12 cellular contexts compared by ENCODE assay signal in genomic region chr14:91890291-91890749, GRCh38. TPM values are rescaled to one million over a fixed set of nuclear protein-coding genes. Genes with fewer than 3 reads are reported as not detected.
DNase-seq lines count a peak whose midpoint lies in the region; ATAC-seq, FAIRE-seq and TF ChIP-seq lines count a peak whose summit lies in the region.
"Had no signal": no experiment of that assay in that cellular context is flagged by ENCODE, and none has a peak within 500 bp of the region (broad histone marks: within the 10 kb centered on the region; RNA-seq: fewer than 3 reads in every experiment).

No MANE protein-coding gene starts in this region.

- no peaks in the 10 kb centered on the region for H3K9me2 ChIP-seq in SK-N-SH

- no peak overlapping the region for H3K9ac ChIP-seq in SK-N-SH

- no peak overlapping the region for H3K4me2 ChIP-seq in SK-N-SH

- FAIRE-seq in HTR-8/SVneo (lab: Jason Lieb, UNC): no peak

- peak; percentile 44 for ATAC-seq in CD8-positive, alpha-beta T cell
- ATAC-seq in T-helper 17 cell: no peak
- no peak for ATAC-seq in HG03196 (IDR thresholded peaks at IDR 0.05; ENCODE audit: unreplicated experiment)

- peaks cover 61% of the 10 kb centered on the region for H3K4me1 Mint-ChIP-seq in CD8-positive, alpha-beta T cell (ENCODE audit: low read depth)
- H3K4me1 Mint-ChIP-seq in T-helper 17 cell: peaks cover 25% of the 10 kb centered on the region

- no peaks in the 10 kb centered on the region for H3K9me3 Mint-ChIP-seq in CD8-positive, alpha-beta T cell

- no peak for TF ChIP-seq RAD21 in SK-N-SH (IDR thresholded peaks at IDR 0.05; ENCODE audit: low read length)

- H3K4me3 Mint-ChIP-seq in CD8-positive, alpha-beta T cell: peak overlapping the region; percentile 57
- peak overlapping the region; percentile 1 for H3K4me3 Mint-ChIP-seq in T-helper 17 cell

- H3F3A ChIP-seq in SK-N-SH (replicated peaks; ENCODE audit: insufficient read depth): no peaks in the 10 kb centered on the region

- peak overlapping the region; percentile 97 for H3K27ac Mint-ChIP-seq in CD8-positive, alpha-beta T cell
- peak overlapping the region; percentile 85 for H3K27ac Mint-ChIP-seq in T-helper 17 cell

- H3K27me3 Mint-ChIP-seq in CD8-positive, alpha-beta T cell (ENCODE audit: low read depth): no peaks in the 10 kb centered on the region
- H3K27me3 Mint-ChIP-seq in T-helper 17 cell: no peaks in the 10 kb centered on the region

- intact Hi-C loops in CD8-positive, alpha-beta T cell (cut with DNase I, micrococcal nuclease): loop anchor here (1.0 to 5.0 kb wide), 3 partner anchors 17 to 54 kb away; no protein-coding TSS in a partner anchor
- intact Hi-C loops in esophagus squamous epithelium (cut with DNase I): no loop called here

- CTCF ChIA-PET in CD8-positive, alpha-beta T cell (lab: Charles Lee): interaction anchor here (1.4 to 3.9 kb wide), 2 partner anchors 21 to 23 kb away, joined by 5 to 17 read pairs; partner anchors contain the start of gene TC2N
- CTCF ChIA-PET in SK-N-SH (lab: Yijun Ruan, JAX): no interaction called here

- peak in 3 of 7 experiments; percentile 24 to 65 (median 32) for DNase-seq in CD8-positive, alpha-beta T cell
- no peak for DNase-seq in T-helper 17 cell
- no peak for DNase-seq in esophagus squamous epithelium (lab: John Stamatoyannopoulos, UW)
- peak; percentile 66 for DNase-seq in putamen (ENCODE audit: low spot score)
- no peak for DNase-seq in HTR-8/SVneo (ENCODE audit: insufficient read length, low spot score)
- DNase-seq in GDM1 (lab: John Stamatoyannopoulos, UW): no peak
- no peak for DNase-seq in SK-N-SH
- DNase-seq: Caco-2, NCI-H1048, T-helper 1 cell had no signal

- H3K36me3 ChIP-seq in CD8-positive, alpha-beta T cell (ENCODE audit: insufficient read depth, low read length): no peaks in the 10 kb centered on the region
- H3K36me3 ChIP-seq in esophagus squamous epithelium: no peaks in the 10 kb centered on the region
- H3K36me3 ChIP-seq in SK-N-SH (replicated peaks in 1 of 2; ENCODE audit: control insufficient read depth in 1 of 2, insufficient read depth in 2 of 2, low read length in 1 of 2): peaks cover 8 to 52% of the 10 kb centered on the region in 2 experiments

- H4K20me1 ChIP-seq in SK-N-SH (ENCODE audit: insufficient read depth): no peaks in the 10 kb centered on the region

- no peaks in the 10 kb centered on the region for H3K36me3 Mint-ChIP-seq in CD8-positive, alpha-beta T cell
- H3K36me3 Mint-ChIP-seq in T-helper 17 cell (ENCODE audit: low read depth): no peaks in the 10 kb centered on the region

- no peak overlapping the region for H3K27ac ChIP-seq in CD8-positive, alpha-beta T cell (ENCODE audit: low read depth, low read length)
- peak overlapping the region in 3 of 4 donors; percentile 40 to 79 (median 73) for H3K27ac ChIP-seq in esophagus squamous epithelium
- H3K27ac ChIP-seq in SK-N-SH (ENCODE audit: low read depth in 2 of 2, low read length in 1 of 2): no peak overlapping the region
- H3K27ac ChIP-seq: HL-60 had no signal

- TF ChIP-seq POLR2A in esophagus squamous epithelium (IDR thresholded peaks at IDR 0.05): no peak

- TF ChIP-seq EP300 in SK-N-SH (IDR thresholded peaks at IDR 0.05; ENCODE audit: borderline replicate concordance in 1 of 2, low read depth in 1 of 2, low read length in 1 of 2): no peak

- 51 to 63% methylated on average over 5 of the region's 5 CpGs for WGBS in esophagus squamous epithelium, 2 donors
- 77% methylated on average over 5 of the region's 5 CpGs for WGBS in SK-N-SH (ENCODE audit: low lambda C conversion rate)

- TF ChIP-seq CTCF in CD8-positive, alpha-beta T cell (IDR thresholded peaks at IDR 0.05): no peak
- TF ChIP-seq CTCF in esophagus squamous epithelium (IDR thresholded peaks at IDR 0.05) (no peak), SK-N-SH (IDR thresholded peaks at IDR 0.05) (no peak)

- H2AFZ ChIP-seq in SK-N-SH (ENCODE audit: low read depth): no peak overlapping the region

- no peak overlapping the region for H3K4me3 ChIP-seq in CD8-positive, alpha-beta T cell (ENCODE audit: low read depth, low read length)
- no peak overlapping the region for H3K4me3 ChIP-seq in esophagus squamous epithelium
- no peak overlapping the region for H3K4me3 ChIP-seq in SK-N-SH (ENCODE audit: low read depth in 2 of 2, low read length in 1 of 2)

- H3K9me3 ChIP-seq in CD8-positive, alpha-beta T cell (ENCODE audit: low read length): no peaks in the 10 kb centered on the region
- H3K9me3 ChIP-seq in T-helper 17 cell (ENCODE audit: control insufficient read depth, low read length, poor library complexity, severe bottlenecking) (no peaks in the 10 kb centered on the region), esophagus squamous epithelium (no peaks in the 10 kb centered on the region), SK-N-SH (no peaks in the 10 kb centered on the region)
- H3K9me3 ChIP-seq: Caco-2 had no signal

- POLR2A ChIA-PET in CD8-positive, alpha-beta T cell (lab: Charles Lee): interaction anchor here (1.0 to 6.2 kb wide), 4 partner anchors 17 to 68 kb away, joined by 3 to 48 read pairs (median 11); partner anchors contain the start of gene TC2N
- POLR2A ChIA-PET in SK-N-SH (lab: Yijun Ruan, JAX): no interaction called here

- H3K79me2 ChIP-seq in SK-N-SH (ENCODE audit: insufficient read depth): no peaks in the 10 kb centered on the region

- H3K27me3 ChIP-seq in CD8-positive, alpha-beta T cell (ENCODE audit: insufficient read depth, low read length): no peaks in the 10 kb centered on the region
- no peaks in the 10 kb centered on the region for H3K27me3 ChIP-seq in esophagus squamous epithelium
- no peaks in the 10 kb centered on the region for H3K27me3 ChIP-seq in SK-N-SH (ENCODE audit: insufficient read depth)

- peaks cover 56% of the 10 kb centered on the region for H3K4me1 ChIP-seq in CD8-positive, alpha-beta T cell (ENCODE audit: insufficient read depth, low read length)
- H3K4me1 ChIP-seq in esophagus squamous epithelium: peaks cover 10 to 46% (median 24%) of the 10 kb centered on the region in 3 donors
- H3K4me1 ChIP-seq in SK-N-SH (ENCODE audit: control insufficient read depth in 1 of 2, insufficient read depth in 2 of 2, low read depth in 1 of 2, low read length in 1 of 2): no peaks in the 10 kb centered on the region
- H3K4me1 ChIP-seq: Caco-2 had no signal

TF ChIP-seq in SK-N-SH, 30 proteins besides CTCF, POLR2A, EP300 and RAD21:
- TF ChIP-seq ELF1 (IDR thresholded peaks at IDR 0.05) (no peak), TAF1 (IDR thresholded peaks at IDR 0.05; ENCODE audit: borderline replicate concordance, low read depth, low read length) (no peak), RFX5 (IDR thresholded peaks at IDR 0.05; ENCODE audit: low read length) (no peak), MAX (IDR thresholded peaks at IDR 0.05; ENCODE audit: low read depth) (no peak), TEAD4 (IDR thresholded peaks at IDR 0.05; ENCODE audit: borderline replicate concordance, insufficient read depth) (no peak), MEF2A (IDR thresholded peaks at IDR 0.05; ENCODE audit: borderline replicate concordance, low read depth) (no peak), NRF1 (IDR thresholded peaks at IDR 0.05; ENCODE audit: low read depth, low read length) (no peak), EZH2phosphoT487 (IDR thresholded peaks at IDR 0.05; ENCODE audit: borderline replicate concordance, low read depth) (no peak), SIN3A (IDR thresholded peaks at IDR 0.05; ENCODE audit: borderline replicate concordance, low read depth, low read length) (no peak), TCF12 (IDR thresholded peaks at IDR 0.05) (no peak), MXI1 (IDR thresholded peaks at IDR 0.05; ENCODE audit: low read depth, low read length) (no peak), PBX3 (IDR thresholded peaks at IDR 0.05) (no peak), SMC3 (IDR thresholded peaks at IDR 0.05; ENCODE audit: low read depth, low read length) (no peak), IRF3 (IDR thresholded peaks at IDR 0.05; ENCODE audit: low read depth, low read length) (no peak), NFIC (IDR thresholded peaks at IDR 0.05; ENCODE audit: borderline replicate concordance) (no peak)

RNA-seq across cellular contexts. Expression of gene TC2N, which starts 23.0 kb away (rescaled TPM):
- 100 to 1,000 TPM; 132 TPM for total RNA-seq in CD8-positive, alpha-beta T cell
- total RNA-seq in T-helper 17 cell (100 to 1,000 TPM; 178 to 214 TPM), esophagus squamous epithelium (10 to 100 TPM; 32.4 to 48.9 (median 44.7) TPM)
- 0.02 TPM in 1 of 2 replicates, not detected in the other for polyA plus RNA-seq in SK-N-SH (2012; rRNA removed)
- polyA plus RNA-seq in SK-N-SH (2012; cell fraction: cytosol; rRNA removed): 0.01 and 0.03 TPM in 2 replicates
- 0.01 and 0.17 TPM in 2 replicates for polyA plus RNA-seq in SK-N-SH (2012; cell fraction: nucleus; rRNA removed)

RNA-seq across cellular contexts. Expression of gene FBLN5, which starts 57.2 kb away (rescaled TPM):
- 1 to 10 TPM; 1.4 TPM for total RNA-seq in CD8-positive, alpha-beta T cell
- total RNA-seq in T-helper 17 cell (1 to 10 TPM; 3.7 to 6.6 TPM), esophagus squamous epithelium (10 to 100 TPM in 2 of 4 donors, 1 to 10 TPM in 2; 1.2 to 83.5 (median 8.0) TPM)
- polyA plus RNA-seq in SK-N-SH (2012; rRNA removed): 36.7 and 39.8 TPM in 2 replicates
- 39.8 and 41.0 TPM in 2 replicates for polyA plus RNA-seq in SK-N-SH (2012; cell fraction: cytosol; rRNA removed)
- polyA plus RNA-seq in SK-N-SH (2012; cell fraction: nucleus; rRNA removed): 35.2 and 35.3 TPM in 2 replicates

Comparison
In these comparisons a context has a peak if more than half of its experiments do, and no peak if none do; other contexts are left out.
1. H3K27ac ChIP-seq: peak in esophagus squamous epithelium (3 of 4); none in CD8-positive, alpha-beta T cell (single experiment) and SK-N-SH (0 of 2).